Comparison of ENCODE assay signal across 25 cellular contexts in the genomic region with DNA sequence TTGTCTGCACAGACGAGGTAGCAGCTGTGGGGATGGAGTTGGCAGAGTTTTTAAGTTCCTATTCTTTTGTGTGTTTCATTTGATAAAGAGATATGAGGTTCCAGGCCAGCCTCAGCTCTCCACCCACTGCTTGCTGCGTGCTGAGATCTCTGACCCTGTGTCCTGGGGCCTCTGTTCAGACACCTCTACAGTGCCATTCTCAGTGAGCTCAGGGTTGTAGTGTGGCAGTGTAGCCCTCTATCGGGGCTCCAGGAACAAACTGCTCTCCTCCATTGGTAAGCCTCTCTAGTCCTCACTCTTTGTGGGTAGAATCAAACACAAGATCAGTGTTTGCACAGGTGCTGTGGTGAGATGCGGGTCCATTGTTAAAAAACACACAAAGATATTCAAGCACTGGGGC.
DNase-seq lines count a peak whose midpoint lies in the region; ATAC-seq, FAIRE-seq and TF ChIP-seq lines count a peak whose summit lies in the region.
"Had no signal": no experiment of that assay in that cellular context is flagged by ENCODE, and none has a peak within 500 bp of the region (broad histone marks: within the 10 kb centered on the region; RNA-seq: fewer than 3 reads in every experiment).

No MANE protein-coding gene starts in this region.

- H3K79me2 ChIP-seq in H9 (ENCODE audit: insufficient read depth, low read length), result no peaks in the 10 kb centered on the region
- no peaks in the 10 kb centered on the region for H3K79me2 ChIP-seq in K562 (ENCODE audit: control insufficient read depth, insufficient read depth, low read length)
- H3K79me2 ChIP-seq in trophoblast cell (ENCODE audit: control insufficient read depth, insufficient read depth, low read length, poor library complexity), result no peaks in the 10 kb centered on the region

- WGBS in H9 (ENCODE audit: extremely low coverage, insufficient read length, low lambda C conversion rate), result no CpG with 5 or more reads among the region's 4 CpGs
- 4% methylated on average over 4 of the region's 4 CpGs for WGBS in K562 (ENCODE audit: insufficient coverage, low coverage, missing lambda C conversion rate)
- WGBS in trophoblast cell (ENCODE audit: extremely low coverage, insufficient coverage, insufficient read length), result no CpG with 5 or more reads among the region's 4 CpGs

- no peaks in the 10 kb centered on the region for H3K23me2 ChIP-seq in H9 (ENCODE audit: insufficient read length, low read depth, low read length, poor library complexity, severe bottlenecking)

- H3K9me3 ChIP-seq in H9 (ENCODE audit: control insufficient read depth, low read depth, low read length), result no peaks in the 10 kb centered on the region
- no peaks in the 10 kb centered on the region for H3K9me3 ChIP-seq in K562 (replicated peaks; ENCODE audit: control insufficient read depth, insufficient read depth, low read depth, low read length)
- no peaks in the 10 kb centered on the region for H3K9me3 ChIP-seq in kidney (ENCODE audit: control insufficient read depth in 1 of 2, low read length in 2 of 2)
- no peaks in the 10 kb centered on the region for H3K9me3 ChIP-seq in trophoblast cell (ENCODE audit: insufficient read depth, low read depth, low read length)
- H3K9me3 ChIP-seq: HAP-1, vagina had no signal

- no TSS peak for BruUV-seq in K562 (replicated peaks; lab: Mats Ljungman, UMichigan)

- H3K4ac ChIP-seq in H9 (ENCODE audit: low read depth, low read length), result no peak overlapping the region
- no peak overlapping the region for H3K4ac ChIP-seq in trophoblast cell (ENCODE audit: low read depth, low read length)

- no peak overlapping the region for H4K5ac ChIP-seq in H9 (ENCODE audit: insufficient read length, low read depth, low read length)

- H3K14ac ChIP-seq in H9 (ENCODE audit: insufficient read depth, low read length) (peak overlapping the region; percentile 68; the same call in 1 of the 2 replicates), trophoblast cell (ENCODE audit: low read length) (no peak overlapping the region)

- H2BK120ac ChIP-seq in H9 (ENCODE audit: low read depth, low read length, poor library complexity, severe bottlenecking) (no peak overlapping the region), trophoblast cell (ENCODE audit: insufficient read depth, low read length, poor library complexity) (no peak overlapping the region)

- H3K4me1 ChIP-seq in H9 (ENCODE audit: insufficient read depth, low read length), result no peaks in the 10 kb centered on the region; the same call in 1 of the 2 replicates
- peaks cover 0 to 3% of the 10 kb centered on the region in 2 experiments; a peak in 3 of 5 replicates for H3K4me1 ChIP-seq in K562 (replicated peaks in 1 of 2; ENCODE audit: control insufficient read depth in 2 of 2, insufficient read depth in 2 of 2, low read length in 2 of 2)
- no peaks in the 10 kb centered on the region for H3K4me1 ChIP-seq in kidney (ENCODE audit: control insufficient read depth in 1 of 2, insufficient read depth in 1 of 2, low read depth in 1 of 2, low read length in 2 of 2)
- no peaks in the 10 kb centered on the region for H3K4me1 ChIP-seq in trophoblast cell (ENCODE audit: control insufficient read depth in 1 of 2, insufficient read depth in 2 of 2, low read length in 2 of 2)
- H3K4me1 ChIP-seq: foreskin keratinocyte, HAP-1, vagina had no signal

- no peak for FAIRE-seq in K562 (lab: Jason Lieb, UNC)
- FAIRE-seq in kidney (lab: Jason Lieb, UNC), result no peak
- FAIRE-seq: GM18507 had no signal

- H2AFZ ChIP-seq in H9 (ENCODE audit: low read length), result no peak overlapping the region
- no peak overlapping the region for H2AFZ ChIP-seq in K562 (ENCODE audit: low read depth, low read length)
- no peak overlapping the region for H2AFZ ChIP-seq in trophoblast cell (ENCODE audit: insufficient read depth, low read length, poor library complexity)

- H3K27me3 Mint-ChIP-seq in H9 (ENCODE audit: low read depth), result no peaks in the 10 kb centered on the region
- H3K27me3 Mint-ChIP-seq: activated naive CD8-positive, alpha-beta T cell treated with anti-CD3 and anti-CD28 coated beads, Interleukin-2, amount 50 U/mL, for 24 hours had no signal

- no peak overlapping the region for H2BK12ac ChIP-seq in H9 (ENCODE audit: insufficient read length, low read depth, low read length)
- no peak overlapping the region for H2BK12ac ChIP-seq in trophoblast cell (ENCODE audit: low read length)

- in situ Hi-C loops in K562 (cut with MboI), result no loop called here

- H3K4me3 ChIP-seq in K562, result no peak overlapping the region
- H3K4me3 ChIP-seq in kidney (ENCODE audit: low read length in 2 of 2), result no peak overlapping the region
- no peak overlapping the region for H3K4me3 ChIP-seq in trophoblast cell (ENCODE audit: low read depth, low read length)
- H3K4me3 ChIP-seq: HAP-1, vagina had no signal

- peaks cover 0 to 9% of the 10 kb centered on the region in 2 experiments; a peak in 3 of 4 replicates for H3K4me1 Mint-ChIP-seq in H9
- H3K4me1 Mint-ChIP-seq: activated naive CD8-positive, alpha-beta T cell treated with anti-CD3 and anti-CD28 coated beads, Interleukin-2, amount 50 U/mL, for 24 hours; CD14-positive monocyte had no signal

- POLR2A ChIA-PET in K562 (lab: Yijun Ruan, JAX), result interaction anchor here (1.4 kb wide), 1 partner anchor 12 kb away, joined by 3 read pairs; no protein-coding TSS in a partner anchor

- CTCF ChIA-PET in K562 (lab: Yijun Ruan, JAX; ENCODE audit: low intra/inter-chr PET ratio), result no interaction called here

- H3K79me1 ChIP-seq in H9 (ENCODE audit: insufficient read depth, low read depth, low read length, poor library complexity, severe bottlenecking) (no peaks in the 10 kb centered on the region), trophoblast cell (ENCODE audit: low read length) (no peaks in the 10 kb centered on the region)

- peak overlapping the region in 1 of 3 experiments; percentile 53; a peak in 2 of 7 replicates for H3K27ac Mint-ChIP-seq in H9
- H3K27ac Mint-ChIP-seq: activated naive CD8-positive, alpha-beta T cell treated with anti-CD3 and anti-CD28 coated beads, Interleukin-2, amount 50 U/mL, for 24 hours; CD14-positive monocyte; immature natural killer cell; natural killer cell; T-helper 1 cell treated with Interleukin-12 subunit alpha and Interleukin-12 subunit beta and Interleukin-4 antibody, amounts not matched to agents 30 μg/mL and 1 μg/mL, for 36 hours had no signal

- TF ChIP-seq POLR2A in K562 (conservative IDR thresholded peaks at IDR 0.05), result no peak

- ATAC-seq in K562, result peak; percentile 58
- ATAC-seq: activated naive CD8-positive, alpha-beta T cell treated with anti-CD3 and anti-CD28 coated beads, Interleukin-2, amount 50 U/mL, for 24 hours; foreskin keratinocyte; left ventricle myocardium superior; natural killer cell; Panc1 had no signal

- intact Hi-C loops in K562 (cut with micrococcal nuclease), result no loop called here
- intact Hi-C loops in kidney (cut with DNase I), result no loop called here

- H3K36me3 ChIP-seq in K562 (ENCODE audit: control insufficient read depth, insufficient read depth, low read length) (no peaks in the 10 kb centered on the region), kidney (ENCODE audit: control insufficient read depth in 1 of 2, insufficient read depth in 2 of 2, low read length in 2 of 2) (no peaks in the 10 kb centered on the region), trophoblast cell (ENCODE audit: control insufficient read depth in 1 of 2, insufficient read depth in 2 of 2, low read length in 2 of 2) (no peaks in the 10 kb centered on the region)
- H3K36me3 ChIP-seq: HAP-1, vagina had no signal

- H3K56ac ChIP-seq in H9 (ENCODE audit: insufficient read length, low read depth, low read length), result no peak overlapping the region

- H2BK20ac ChIP-seq in H9 (ENCODE audit: low read depth, low read length, poor library complexity, severe bottlenecking), result no peak overlapping the region

- H4K91ac ChIP-seq in H9 (ENCODE audit: insufficient read length, low read depth, low read length), result no peak overlapping the region
- no peak overlapping the region for H4K91ac ChIP-seq in trophoblast cell (ENCODE audit: low read depth, low read length)

- no peaks in the 10 kb centered on the region for H3K36me3 Mint-ChIP-seq in H9 (ENCODE audit: insufficient read depth in 1 of 3, low read depth in 3 of 3)
- H3K36me3 Mint-ChIP-seq: CD14-positive monocyte, immature natural killer cell, natural killer cell had no signal

- H3K4me2 ChIP-seq in H9 (ENCODE audit: insufficient read depth, insufficient read length, low read length) (no peak overlapping the region), K562 (ENCODE audit: insufficient read depth, low read length) (no peak overlapping the region), trophoblast cell (ENCODE audit: low read length) (no peak overlapping the region)
- H3K4me2 ChIP-seq: KMS-11 had no signal

- H3K18ac ChIP-seq in H9 (ENCODE audit: insufficient read length, low read depth, low read length) (no peak overlapping the region), trophoblast cell (ENCODE audit: low read length) (no peak overlapping the region)

- H2AK5ac ChIP-seq in H9 (ENCODE audit: insufficient read length, low read length) (no peak overlapping the region), trophoblast cell (ENCODE audit: low read length) (no peak overlapping the region)

- no peak overlapping the region for H4K8ac ChIP-seq in H9 (replicated peaks; ENCODE audit: insufficient read length, low read depth, low read length)
- no peak overlapping the region for H4K8ac ChIP-seq in trophoblast cell (ENCODE audit: low read depth, low read length)

- H3K27ac ChIP-seq in H9 (ENCODE audit: insufficient read length, low read depth, low read length), result no peak overlapping the region
- no peak overlapping the region for H3K27ac ChIP-seq in K562 (ENCODE audit: extremely low read depth, low read depth, low read length)
- H3K27ac ChIP-seq in kidney (ENCODE audit: low read depth in 2 of 2, low read length in 2 of 2), result no peak overlapping the region
- H3K27ac ChIP-seq in trophoblast cell (ENCODE audit: low read depth, low read length), result no peak overlapping the region
- H3K27ac ChIP-seq: foreskin keratinocyte, KMS-11, vagina had no signal

- H4K20me1 ChIP-seq in H9 (ENCODE audit: control insufficient read depth, insufficient read depth, insufficient read length), result no peaks in the 10 kb centered on the region
- no peaks in the 10 kb centered on the region for H4K20me1 ChIP-seq in K562 (replicated peaks; ENCODE audit: control insufficient read depth, insufficient read depth, low read length)

- no peak for TF ChIP-seq CTCF in H9 (conservative IDR thresholded peaks at IDR 0.05)
- TF ChIP-seq CTCF in K562 (IDR thresholded peaks at IDR 0.05 in 2 of 3, conservative IDR thresholded peaks at IDR 0.05 in 1 of 3; ENCODE audit: insufficient read depth in 2 of 3, low read depth in 1 of 3, low read length in 3 of 3), result 0 out of 6 replicates have a peak, but pooled peaks of 1 of the 3 experiments have one; percentile 6
- TF ChIP-seq CTCF in kidney (IDR thresholded peaks at IDR 0.05; ENCODE audit: borderline replicate concordance, extremely low read depth, insufficient read depth), result no peak

- H3K9me3 Mint-ChIP-seq in H9, result no peaks in the 10 kb centered on the region
- H3K9me3 Mint-ChIP-seq: activated naive CD8-positive, alpha-beta T cell treated with anti-CD3 and anti-CD28 coated beads, Interleukin-2, amount 50 U/mL, for 24 hours; CD14-positive monocyte; immature natural killer cell; natural killer cell had no signal

- H4K12ac ChIP-seq in trophoblast cell (ENCODE audit: low read depth, low read length), result no peak overlapping the region

- no peak overlapping the region for H3K4me3 Mint-ChIP-seq in H9
- H3K4me3 Mint-ChIP-seq: activated naive CD8-positive, alpha-beta T cell treated with anti-CD3 and anti-CD28 coated beads, Interleukin-2, amount 50 U/mL, for 24 hours; CD14-positive monocyte; immature natural killer cell; natural killer cell; T-helper 1 cell treated with Interleukin-12 subunit alpha and Interleukin-12 subunit beta and Interleukin-4 antibody, amounts not matched to agents 30 μg/mL and 1 μg/mL, for 36 hours had no signal

- H2BK5ac ChIP-seq in H9 (ENCODE audit: insufficient read length, low read length) (no peak overlapping the region), trophoblast cell (ENCODE audit: low read depth, low read length, poor library complexity) (no peak overlapping the region)

- H3K9ac ChIP-seq in H9 (ENCODE audit: extremely low read depth, insufficient read length, low read length), result no peak overlapping the region
- H3K9ac ChIP-seq in K562 (ENCODE audit: insufficient read depth in 1 of 2, low read depth in 2 of 2, low read length in 2 of 2), result no peak overlapping the region
- no peak overlapping the region for H3K9ac ChIP-seq in kidney (ENCODE audit: low read length in 2 of 2)
- no peak overlapping the region for H3K9ac ChIP-seq in trophoblast cell (ENCODE audit: low read length)
- H3K9ac ChIP-seq: KMS-11 had no signal

- no peak for TF ChIP-seq EP300 in K562 (IDR thresholded peaks at IDR 0.05; ENCODE audit: low read length)

- H3K9me1 ChIP-seq in K562 (ENCODE audit: control insufficient read depth, insufficient read depth, low read length), result no peaks in the 10 kb centered on the region

- H3K27me3 ChIP-seq in H9 (ENCODE audit: insufficient read depth, low read length), result no peaks in the 10 kb centered on the region
- no peaks in the 10 kb centered on the region; a peak in 1 of 5 replicates for H3K27me3 ChIP-seq in K562 (ENCODE audit: control insufficient read depth in 2 of 2, insufficient read depth in 2 of 2, low read length in 2 of 2)
- no peaks in the 10 kb centered on the region for H3K27me3 ChIP-seq in trophoblast cell (ENCODE audit: insufficient read depth, low read length)
- H3K27me3 ChIP-seq: foreskin keratinocyte, vagina had no signal

- DNase-seq in DMS153 (lab: John Stamatoyannopoulos, UW) (peak; percentile 64), H9 (no peak), NCI-H748 treated with DMSO at 0.1 percent for 48 hours (lab: John Stamatoyannopoulos, UW) (peak; percentile 53), K562 (ENCODE audit: extremely low read depth in 1 of 4, low spot score in 3 of 4) (no peak), kidney (no peak), NCI-H128 (lab: John Stamatoyannopoulos, UW; ENCODE audit: unreplicated experiment) (no peak), trophoblast cell (no peak)
- DNase-seq: activated CD4-positive, alpha-beta T cell treated with anti-CD3 and anti-CD28 coated beads, Interleukin-2, amount 50 U/mL, for 4 hours; activated CD8-positive, alpha-beta memory T cell treated with anti-CD3 and anti-CD28 coated beads, Interleukin-2, amount 50 U/mL, for 4 hours; activated naive CD8-positive, alpha-beta T cell treated with anti-CD3 and anti-CD28 coated beads, Interleukin-2, amount 50 U/mL, for 24 hours; foreskin keratinocyte; GDM1; immature natural killer cell; left ventricle myocardium superior; midbrain; MV-4-11; natural killer cell; NCI-H2081 treated with DMSO at 0.1 percent for 48 hours had no signal

- H3T11ph ChIP-seq in H9 (ENCODE audit: low read length), result no peak overlapping the region

- H2BK15ac ChIP-seq in H9 (ENCODE audit: low read depth, low read length), result no peak overlapping the region; the same call in 1 of the 2 replicates

- no peak overlapping the region for H3K23ac ChIP-seq in H9 (ENCODE audit: insufficient read length, low read depth, low read length)
- H3K23ac ChIP-seq in trophoblast cell (ENCODE audit: low read length), result no peak overlapping the region

- TF ChIP-seq RAD21 in K562 (CRISPR knock-in tag; conservative IDR thresholded peaks at IDR 0.05 in 1 of 2, IDR thresholded peaks at IDR 0.05 in 1 of 2), result no peak

Comparison
In these comparisons a context has a peak if more than half of its experiments do, and no peak if none do; other contexts are left out.
1. DNase-seq: peak in DMS153 (single experiment) and NCI-H748 treated with DMSO at 0.1 percent for 48 hours (single experiment); none in H9 (single experiment), K562 (0 of 4), kidney (single experiment), NCI-H128 (single experiment) and trophoblast cell (0 of 2).